In genomic region chr11:116696381-116696941, GRCh38 we compare ENCODE assay signal across 11 cellular contexts.
DNase-seq lines count a peak whose midpoint lies in the region; ATAC-seq, FAIRE-seq and TF ChIP-seq lines count a peak whose summit lies in the region.
"Had no signal": no experiment of that assay in that cellular context is flagged by ENCODE, and none has a peak within 500 bp of the region (broad histone marks: within the 10 kb centered on the region; RNA-seq: fewer than 3 reads in every experiment).

No MANE protein-coding gene starts in this region.

- H3K9me3 ChIP-seq in HEK293 (ENCODE audit: control insufficient read depth, insufficient read depth, low read depth, low read length) (no peaks in the 10 kb centered on the region), adrenal gland (replicated peaks in 1 of 3) (no peaks in the 10 kb centered on the region), keratinocyte (ENCODE audit: control insufficient read depth, low read depth, low read length) (no peaks in the 10 kb centered on the region)

- dilution Hi-C loops in keratinocyte (cut with MboI; ENCODE audit: extremely low pct_ligation_motif_present, low sequenced_read_pairs), result no loop called here

- 33 to 40% (median 36%) methylated on average over 9 to 11 of the region's 11 CpGs for WGBS in adrenal gland, 4 donors

- H3K27me3 ChIP-seq in adrenal gland (no peaks in the 10 kb centered on the region), keratinocyte (ENCODE audit: control insufficient read depth, extremely low read depth, insufficient read depth, low read length) (no peaks in the 10 kb centered on the region)

- H3K9me1 ChIP-seq in keratinocyte (ENCODE audit: control insufficient read depth, extremely low read depth, insufficient read depth, low read length), result peaks cover 2% of the 10 kb centered on the region

- H3K4me2 ChIP-seq in keratinocyte (ENCODE audit: control insufficient read depth, extremely low read depth, insufficient read depth, low read depth, low read length), result peak overlapping the region; percentile 44

- intact Hi-C loops in adrenal gland (cut with DNase I), result no loop called here

- H4K20me1 ChIP-seq in keratinocyte (ENCODE audit: control insufficient read depth, extremely low read depth, insufficient read depth, low read length), result no peaks in the 10 kb centered on the region

- CTCF ChIA-PET in HEK293 (lab: Yijun Ruan, JAX), result interaction anchor here (0.8 kb wide), 1 partner anchor 551 kb away, joined by 4 read pairs; no protein-coding TSS in a partner anchor

- no peak for TF ChIP-seq POLR2A in adrenal gland (IDR thresholded peaks at IDR 0.05)

- H3K79me2 ChIP-seq in keratinocyte (ENCODE audit: control insufficient read depth, insufficient read depth, low read length), result no peaks in the 10 kb centered on the region

- H2AFZ ChIP-seq in keratinocyte (ENCODE audit: control insufficient read depth, low read length), result no peak overlapping the region

- DNase-seq in AG08395 (ENCODE audit: low spot score) (peak; percentile 30), adrenal gland (peak in 4 of 7 donors; percentile 25 to 39 (median 34)), keratinocyte (ENCODE audit: low read depth, low spot score) (peak; percentile 44), GOT3 (lab: John Stamatoyannopoulos, UW) (no peak)
- no peak for DNase-seq in effector CD4-positive, alpha-beta T cell
- DNase-seq: activated effector memory CD4-positive, alpha-beta T cell treated with Interleukin-2 at 50 U/mL for 16 hours; foreskin melanocyte; NCI-H187 had no signal

- peak overlapping the region; percentile 18 for H3K9ac ChIP-seq in keratinocyte (ENCODE audit: control insufficient read depth, extremely low read depth, insufficient read depth, low read length)

- POLR2A ChIA-PET in HEK293 (lab: Yijun Ruan, JAX), result no interaction called here

- no peak for TF ChIP-seq CTCF in HEK293 (tag by site-specific recombination; IDR thresholded peaks at IDR 0.05)
- no peak for TF ChIP-seq CTCF in adrenal gland (IDR thresholded peaks at IDR 0.05)
- TF ChIP-seq CTCF in keratinocyte (optimal IDR thresholded peaks at IDR 0.05 in 1 of 3, IDR thresholded peaks at IDR 0.05 in 1 of 3, conservative IDR thresholded peaks at IDR 0.05 in 1 of 3; ENCODE audit: extremely low read depth in 1 of 3, insufficient read depth in 2 of 3, low read length in 3 of 3), result no peak

- H3K36me3 ChIP-seq in HEK293 (ENCODE audit: control insufficient read depth in 2 of 2, insufficient read depth in 1 of 2, low read length in 2 of 2) (no peaks in the 10 kb centered on the region), adrenal gland (replicated peaks in 1 of 2) (no peaks in the 10 kb centered on the region), keratinocyte (ENCODE audit: control insufficient read depth in 2 of 2, extremely low read depth in 1 of 2, insufficient read depth in 2 of 2, low read length in 2 of 2) (no peaks in the 10 kb centered on the region)

- ATAC-seq in HG02759 (IDR thresholded peaks at IDR 0.05; ENCODE audit: unreplicated experiment) (no peak), HG03039 (IDR thresholded peaks at IDR 0.05; ENCODE audit: unreplicated experiment) (no peak)

- FAIRE-seq in keratinocyte (lab: Jason Lieb, UNC), result peak; percentile 90

- H3K27ac ChIP-seq in HEK293 (ENCODE audit: extremely low read depth, low read depth, low read length), result no peak overlapping the region
- H3K27ac ChIP-seq in adrenal gland, result no peak overlapping the region
- peak overlapping the region; percentile 54 for H3K27ac ChIP-seq in keratinocyte (ENCODE audit: control insufficient read depth, insufficient read depth, low read length)

- H3K4me3 ChIP-seq in HEK293 (ENCODE audit: low read depth, low read length) (no peak overlapping the region), adrenal gland (no peak overlapping the region), keratinocyte (ENCODE audit: control insufficient read depth in 2 of 3, extremely low read depth in 1 of 3, insufficient read depth in 2 of 3, low read depth in 1 of 3, low read length in 3 of 3) (peak overlapping the region in 2 of 3 experiments; percentile 5 to 18)

- H3K4me1 ChIP-seq in HEK293 (ENCODE audit: control insufficient read depth, insufficient read depth, low read length), result no peaks in the 10 kb centered on the region
- no peaks in the 10 kb centered on the region for H3K4me1 ChIP-seq in adrenal gland (replicated peaks in 1 of 2)
- peaks cover 42% of the 10 kb centered on the region for H3K4me1 ChIP-seq in keratinocyte (ENCODE audit: control insufficient read depth, extremely low read depth, insufficient read depth, low read length)

TF ChIP-seq in HEK293, 187 proteins besides CTCF, POLR2A, EP300 and RAD21:
- TF ChIP-seq ZNF776 (tag by site-specific recombination; IDR thresholded peaks at IDR 0.05; ENCODE audit: borderline replicate concordance), result no peak
- no peak for TF ChIP-seq ZNF837 (tag by site-specific recombination; IDR thresholded peaks at IDR 0.05)
- TF ChIP-seq ZFHX2 (tag by site-specific recombination; conservative IDR thresholded peaks at IDR 0.05), result peak; percentile 74
- peak; percentile 82 for TF ChIP-seq EGR2 (tag by site-specific recombination; IDR thresholded peaks at IDR 0.05; ENCODE audit: low read depth)
- no peak for TF ChIP-seq ZNF785 (tag by site-specific recombination; IDR thresholded peaks at IDR 0.05)
- no peak for TF ChIP-seq PRDM10 (tag by site-specific recombination; IDR thresholded peaks at IDR 0.05)
- no peak for TF ChIP-seq ZNF138 (tag by site-specific recombination; IDR thresholded peaks at IDR 0.05; ENCODE audit: borderline replicate concordance)
- TF ChIP-seq ZNF157 (tag by site-specific recombination; IDR thresholded peaks at IDR 0.05), result no peak
- TF ChIP-seq OSR2 (tag by site-specific recombination; IDR thresholded peaks at IDR 0.05), result no peak

Comparison
In these comparisons a context has a peak if more than half of its experiments do, and no peak if none do; other contexts are left out.
1. DNase-seq: peak in AG08395 (single experiment), adrenal gland (4 of 7) and keratinocyte (single experiment); none in effector CD4-positive, alpha-beta T cell (single experiment) and GOT3 (single experiment).
2. H3K4me3 ChIP-seq: peak in keratinocyte (2 of 3); none in HEK293 (single experiment) and adrenal gland (0 of 4).